In the genomic region with DNA sequence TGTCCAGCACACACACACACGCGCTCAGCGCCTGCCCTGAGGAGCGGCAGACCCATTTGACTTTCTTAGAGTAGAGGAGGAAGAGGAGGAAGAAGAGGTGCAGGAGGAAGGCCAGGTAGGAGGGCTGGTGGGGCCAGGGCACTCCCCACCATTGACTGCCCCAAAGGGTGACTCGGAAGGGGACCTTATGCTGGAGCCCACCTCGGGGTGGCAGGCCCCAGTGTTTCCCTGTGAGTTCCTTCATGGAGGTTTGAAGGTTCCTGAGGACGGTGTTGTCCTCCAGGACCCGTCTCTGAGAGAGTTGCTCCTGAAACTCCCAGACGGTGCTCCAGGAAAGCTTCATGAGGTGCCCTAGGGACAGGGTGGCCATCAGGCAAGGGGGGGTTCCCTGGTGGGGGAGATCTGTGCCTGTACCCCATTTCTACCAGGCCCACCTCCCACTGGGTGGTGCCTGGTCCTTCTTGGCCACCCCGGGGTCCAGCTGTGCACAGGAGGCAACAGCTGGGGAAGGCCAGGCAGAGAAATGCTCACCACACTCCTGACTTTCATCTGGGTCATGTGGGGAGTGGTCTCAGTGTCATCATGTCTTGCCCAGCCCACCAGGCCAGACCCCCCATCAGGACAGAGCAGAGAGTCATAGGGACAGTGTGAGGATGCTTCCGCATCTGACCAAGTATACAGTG, we compare ENCODE assay signal across 30 cellular contexts.
"Had no signal": no experiment of that assay in that cellular context is flagged by ENCODE, and none has a peak within 500 bp of the region (broad histone marks: within the 10 kb centered on the region; RNA-seq: fewer than 3 reads in every experiment).

No MANE protein-coding gene starts in this region.

- H3K4me3 ChIP-seq: colonic mucosa, gastroesophageal sphincter, heart right ventricle, left ventricle myocardium inferior, lower lobe of right lung, mucosa of descending colon, neural progenitor cell, prostate gland, sigmoid colon, thoracic aorta, tibial nerve, upper lobe of left lung had no signal

- H3K4me1 ChIP-seq: colonic mucosa, foreskin keratinocyte, gastroesophageal sphincter, heart right ventricle, left ventricle myocardium inferior, lower lobe of right lung, neural progenitor cell, prostate gland, sigmoid colon, tibial nerve, upper lobe of left lung had no signal

- H3K9me3 Mint-ChIP-seq: natural killer cell treated with Interleukin-12 subunit alpha and Interleukin-12 subunit beta and Interleukin-15 and Interleukin-18, amount 100 ng/mL, for 72 hours; stimulated activated memory B cell treated with anti-CD40 and anti-IgM and Interleukin-4, amounts not matched to agents 10 μg/mL and 1 μg/mL and 100 μg/mL, for 72 hours had no signal

- H3K9me3 ChIP-seq: colonic mucosa, lower lobe of right lung, prostate gland, sigmoid colon, thoracic aorta had no signal

- FAIRE-seq: islet of Langerhans, urothelium cell line had no signal

- H3K27me3 ChIP-seq: colonic mucosa, foreskin keratinocyte, neural progenitor cell, sigmoid colon, tibial nerve, upper lobe of left lung had no signal

- H3K27ac Mint-ChIP-seq: dendritic cell treated with granulocyte-macrophage colony-stimulating factor and Interleukin-4, amounts not matched to agents 40 ng/mL and 50 ng/mL, for 4 days; endodermal cell; natural killer cell treated with Interleukin-12 subunit alpha and Interleukin-12 subunit beta and Interleukin-15 and Interleukin-18, amount 100 ng/mL, for 72 hours; neural progenitor cell; stimulated activated memory B cell treated with anti-CD40 and anti-IgM and Interleukin-4, amounts not matched to agents 10 μg/mL and 1 μg/mL and 100 μg/mL, for 72 hours; stimulated activated naive CD8-positive, alpha-beta T cell treated with anti-CD3 and anti-CD28 coated beads, Interleukin-15, Interleukin-2, amounts not matched to agents 100 ng/mL and 50 ng/mL, for 24 hours had no signal

- H3K4me3 Mint-ChIP-seq: dendritic cell treated with granulocyte-macrophage colony-stimulating factor and Interleukin-4, amounts not matched to agents 40 ng/mL and 50 ng/mL, for 4 days; endodermal cell; naive B cell; natural killer cell treated with Interleukin-12 subunit alpha and Interleukin-12 subunit beta and Interleukin-15 and Interleukin-18, amount 100 ng/mL, for 72 hours; neural progenitor cell; stimulated activated memory B cell treated with anti-CD40 and anti-IgM and Interleukin-4, amounts not matched to agents 10 μg/mL and 1 μg/mL and 100 μg/mL, for 72 hours; stimulated activated naive CD8-positive, alpha-beta T cell treated with anti-CD3 and anti-CD28 coated beads, Interleukin-15, Interleukin-2, amounts not matched to agents 100 ng/mL and 50 ng/mL, for 24 hours had no signal

- H3K27ac ChIP-seq: colonic mucosa, epithelial cell of prostate, foreskin keratinocyte, gastroesophageal sphincter, heart right ventricle, left ventricle myocardium inferior, lower lobe of right lung, neural progenitor cell, prostate gland, sigmoid colon, thoracic aorta, tibial nerve, upper lobe of left lung had no signal

- H3K4me2 ChIP-seq: neural progenitor cell had no signal

- DNase-seq: colonic mucosa; effector CD8-positive, alpha-beta T cell; endodermal cell; foreskin keratinocyte; glutamatergic neuron; heart right ventricle; hippocampal formation; kidney glomerular epithelial cell; left colon; left ventricle myocardium inferior; lower lobe of right lung; naive B cell; right cardiac atrium; sigmoid colon; stimulated activated CD4-positive, alpha-beta T cell treated with anti-CD3 and anti-CD28 coated beads, Interleukin-4, amount 100 ng/mL, for 4 hours; upper lobe of left lung had no signal

- ATAC-seq: esophagus mucosa; foreskin keratinocyte; gastroesophageal sphincter; heart right ventricle; left colon; mucosa of descending colon; right cardiac atrium; stimulated activated memory B cell treated with anti-CD40 and anti-IgM and Interleukin-4, amounts not matched to agents 10 μg/mL and 1 μg/mL and 100 μg/mL, for 72 hours had no signal

- H3K9ac ChIP-seq: neural progenitor cell had no signal

- H3K36me3 Mint-ChIP-seq: natural killer cell treated with Interleukin-12 subunit alpha and Interleukin-12 subunit beta and Interleukin-15 and Interleukin-18, amount 100 ng/mL, for 72 hours; neural progenitor cell; stimulated activated memory B cell treated with anti-CD40 and anti-IgM and Interleukin-4, amounts not matched to agents 10 μg/mL and 1 μg/mL and 100 μg/mL, for 72 hours had no signal

- H3K27me3 Mint-ChIP-seq: dendritic cell treated with granulocyte-macrophage colony-stimulating factor and Interleukin-4, amounts not matched to agents 40 ng/mL and 50 ng/mL, for 4 days had no signal

- H3K36me3 ChIP-seq: colonic mucosa, gastroesophageal sphincter, heart right ventricle, left ventricle myocardium inferior, lower lobe of right lung, neural progenitor cell, prostate gland, sigmoid colon, thoracic aorta, tibial nerve, upper lobe of left lung had no signal

- H3K4me1 Mint-ChIP-seq: endodermal cell, naive B cell, neural progenitor cell had no signal

- H2AFZ ChIP-seq: neural progenitor cell had no signal
